In the genomic region with DNA sequence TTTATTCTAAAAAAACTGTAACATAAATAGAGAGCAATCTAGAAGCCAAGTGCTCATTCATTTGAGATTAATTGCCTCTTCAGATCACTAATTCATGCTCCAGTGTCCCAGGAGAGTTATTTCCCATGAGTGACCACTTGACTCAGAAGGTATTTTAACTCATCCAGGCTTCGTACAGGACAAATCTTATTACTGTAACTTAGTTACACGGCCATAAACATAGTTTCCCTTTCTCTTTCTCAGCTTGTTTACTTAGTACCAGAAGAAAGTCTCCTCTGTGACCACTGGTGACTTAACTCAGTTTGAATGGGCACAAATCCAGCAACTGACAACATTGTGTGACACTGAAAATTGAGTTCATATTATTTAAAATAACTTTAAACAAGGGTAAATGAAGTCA, we compare ENCODE assay signal across 9 cellular contexts. TPM values are rescaled to one million over a fixed set of nuclear protein-coding genes. Genes with fewer than 3 reads are reported as not detected.
DNase-seq lines count a peak whose midpoint lies in the region; ATAC-seq, FAIRE-seq and TF ChIP-seq lines count a peak whose summit lies in the region.
"Had no signal": no experiment of that assay in that cellular context is flagged by ENCODE, and none has a peak within 500 bp of the region (broad histone marks: within the 10 kb centered on the region; RNA-seq: fewer than 3 reads in every experiment).

No MANE protein-coding gene starts in this region.

- peak overlapping the region in 2 of 3 donors; percentile 18 to 39 for H3K4me3 ChIP-seq in liver (ENCODE audit: low read depth in 1 of 3, low read length in 3 of 3)
- peak overlapping the region in 2 of 12 donors; percentile 5 to 6 for H3K4me3 ChIP-seq in heart left ventricle
- no peak overlapping the region for H3K4me3 ChIP-seq in sigmoid colon

- 8% methylated on average over 2 of the region's 2 CpGs for WGBS in liver
- WGBS in heart left ventricle, 4 donors = 11 to 28% (median 20%) methylated on average over 2 of the region's 2 CpGs
- WGBS in sigmoid colon, 2 donors = 4 to 43% methylated on average over 2 of the region's 2 CpGs

- DNase-seq in NCI-H524 treated with DMSO at 0.1 percent for 48 hours (lab: John Stamatoyannopoulos, UW) = peak; percentile 11
- DNase-seq in heart left ventricle = no peak
- DNase-seq in H54 (ENCODE audit: insufficient read length, low spot score) = no peak
- DNase-seq in sigmoid colon = no peak

- H3K36me3 ChIP-seq in liver (ENCODE audit: control insufficient read depth in 4 of 4, insufficient read depth in 3 of 4, low read depth in 1 of 4, low read length in 3 of 4) = peaks cover 0 to 12% (median 3%) of the 10 kb centered on the region in 4 donors
- peaks cover 0 to 26% (median 12%) of the 10 kb centered on the region in 9 donors for H3K36me3 ChIP-seq in heart left ventricle
- H3K36me3 ChIP-seq in sigmoid colon = peaks cover 0 to 23% (median 0%) of the 10 kb centered on the region in 4 donors

- peak overlapping the region in 1 of 2 donors; percentile 55 for H3K27ac ChIP-seq in liver (ENCODE audit: low read depth in 1 of 2, low read length in 2 of 2)
- H3K27ac ChIP-seq in heart left ventricle = no peak overlapping the region
- no peak overlapping the region for H3K27ac ChIP-seq in sigmoid colon

- no peak for TF ChIP-seq EP300 in sigmoid colon (IDR thresholded peaks at IDR 0.05)

- H3K4me1 ChIP-seq in liver (ENCODE audit: control insufficient read depth in 4 of 4, insufficient read depth in 4 of 4, low read length in 3 of 4) (peaks cover 0 to 13% (median 7%) of the 10 kb centered on the region in 4 donors), heart left ventricle (peaks cover 0 to 13% (median 0%) of the 10 kb centered on the region in 12 donors), sigmoid colon (peaks cover 0 to 5% (median 2%) of the 10 kb centered on the region in 4 donors)

- peak overlapping the region in 1 of 2 donors; percentile 4 for H3K9ac ChIP-seq in liver (ENCODE audit: low read depth in 1 of 2, low read length in 2 of 2)

- TF ChIP-seq RAD21 in liver (IDR thresholded peaks at IDR 0.05) = no peak

- H3K9me3 ChIP-seq in liver (ENCODE audit: control insufficient read depth in 4 of 4, low read length in 3 of 4) = no peaks in the 10 kb centered on the region
- no peaks in the 10 kb centered on the region for H3K9me3 ChIP-seq in heart left ventricle
- H3K9me3 ChIP-seq in sigmoid colon = no peaks in the 10 kb centered on the region

- FAIRE-seq in H54 (lab: Jason Lieb, UNC) = no peak
- FAIRE-seq: colon had no signal

- TF ChIP-seq CTCF in liver (IDR thresholded peaks at IDR 0.05; ENCODE audit: low read depth, low read length, missing input control) (no peak), heart left ventricle (IDR thresholded peaks at IDR 0.05) (no peak), sigmoid colon (IDR thresholded peaks at IDR 0.05) (no peak)

- no peaks in the 10 kb centered on the region for H3K27me3 ChIP-seq in liver (ENCODE audit: control insufficient read depth in 4 of 4, insufficient read depth in 4 of 4, low read length in 3 of 4)
- no peaks in the 10 kb centered on the region for H3K27me3 ChIP-seq in heart left ventricle
- H3K27me3 ChIP-seq in sigmoid colon = no peaks in the 10 kb centered on the region

- ATAC-seq in GM18517 (IDR thresholded peaks at IDR 0.05; ENCODE audit: unreplicated experiment) (peak; percentile 87), HG02885 (IDR thresholded peaks at IDR 0.05; ENCODE audit: poor library complexity, unreplicated experiment) (peak; percentile 83), heart left ventricle (no peak), GM18870 (IDR thresholded peaks at IDR 0.05; ENCODE audit: unreplicated experiment) (no peak)

- TF ChIP-seq POLR2A in heart left ventricle (IDR thresholded peaks at IDR 0.05) (no peak), H54 (IDR thresholded peaks at IDR 0.05; ENCODE audit: low read depth, low read length) (no peak), sigmoid colon (IDR thresholded peaks at IDR 0.05) (no peak)

- intact Hi-C loops in heart left ventricle (cut with DNase I) (loop anchor here in 3 of 10 donors (5.0 to 10.0 kb wide), 3 partner anchors 228 to 545 kb away; a partner anchor contains a TSS), sigmoid colon (cut with DNase I) (loop anchor here (10.0 kb wide), 1 partner anchor 228 kb away; a partner anchor contains a TSS)

TF ChIP-seq in liver, 16 proteins besides CTCF, POLR2A, EP300 and RAD21:
- TF ChIP-seq YY1 (IDR thresholded peaks at IDR 0.05) = no peak
- TF ChIP-seq, protein P1, sequence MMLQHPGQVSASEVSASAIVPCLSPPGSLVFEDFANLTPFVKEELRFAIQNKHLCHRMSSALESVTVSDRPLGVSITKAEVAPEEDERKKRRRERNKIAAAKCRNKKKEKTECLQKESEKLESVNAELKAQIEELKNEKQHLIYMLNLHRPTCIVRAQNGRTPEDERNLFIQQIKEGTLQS (IDR thresholded peaks at IDR 0.05) = no peak
- TF ChIP-seq FOXA1 (IDR thresholded peaks at IDR 0.05) = peak; percentile 81
- no peak for TF ChIP-seq GABPA (IDR thresholded peaks at IDR 0.05 in 1 of 2, conservative IDR thresholded peaks at IDR 0.05 in 1 of 2)
- no peak for TF ChIP-seq EGR1 (IDR thresholded peaks at IDR 0.05; ENCODE audit: low read depth in 2 of 2)
- TF ChIP-seq FOXA2 (IDR thresholded peaks at IDR 0.05) = peak; percentile 89
- TF ChIP-seq, protein P2, sequence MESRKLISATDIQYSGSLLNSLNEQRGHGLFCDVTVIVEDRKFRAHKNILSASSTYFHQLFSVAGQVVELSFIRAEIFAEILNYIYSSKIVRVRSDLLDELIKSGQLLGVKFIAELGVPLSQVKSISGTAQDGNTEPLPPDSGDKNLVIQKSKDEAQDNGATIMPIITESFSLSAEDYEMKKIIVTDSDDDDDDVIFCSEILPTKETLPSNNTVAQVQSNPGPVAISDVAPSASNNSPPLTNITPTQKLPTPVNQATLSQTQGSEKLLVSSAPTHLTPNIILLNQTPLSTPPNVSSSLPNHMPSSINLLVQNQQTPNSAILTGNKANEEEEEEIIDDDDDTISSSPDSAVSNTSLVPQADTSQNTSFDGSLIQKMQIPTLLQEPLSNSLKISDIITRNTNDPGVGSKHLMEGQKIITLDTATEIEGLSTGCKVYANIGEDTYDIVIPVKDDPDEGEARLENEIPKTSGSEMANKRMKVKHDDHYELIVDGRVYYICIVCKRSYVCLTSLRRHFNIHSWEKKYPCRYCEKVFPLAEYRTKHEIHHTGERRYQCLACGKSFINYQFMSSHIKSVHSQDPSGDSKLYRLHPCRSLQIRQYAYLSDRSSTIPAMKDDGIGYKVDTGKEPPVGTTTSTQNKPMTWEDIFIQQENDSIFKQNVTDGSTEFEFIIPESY (IDR thresholded peaks at IDR 0.05) = no peak
- no peak for TF ChIP-seq TAF1 (conservative IDR thresholded peaks at IDR 0.05)
- TF ChIP-seq RXRA (IDR thresholded peaks at IDR 0.05) = no peak
TF ChIP-seq in liver: peak in this region for 2.

RNA-seq across cellular contexts. Expression of a gene that starts 25.3 kb away (rescaled TPM):
- total RNA-seq in liver (10 to 100 TPM; 79.7 to 97.5 TPM), heart left ventricle (100 to 1,000 TPM in 8 of 9 donors, 10 to 100 TPM in 1; 66.6 to 130 (median 117) TPM), sigmoid colon (100 to 1,000 TPM in 3 of 4 donors, 10 to 100 TPM in 1; 77.8 to 172 (median 138) TPM)
- polyA plus RNA-seq in liver (10 to 100 TPM; 67.8 to 96.3 TPM), heart left ventricle (100 to 1,000 TPM in 1 of 2 donors, 10 to 100 TPM in 1; 34.0 to 152 TPM), sigmoid colon (100 to 1,000 TPM in 2 of 3 donors, 10 to 100 TPM in 1; 71.6 to 175 (median 127) TPM)

Comparison
In these comparisons a context has a peak if more than half of its experiments do, and no peak if none do; other contexts are left out.
1. ATAC-seq: peak in GM18517 (single experiment) and HG02885 (single experiment); none in heart left ventricle (0 of 4) and GM18870 (single experiment).
2. H3K4me3 ChIP-seq: peak in liver (2 of 3); none in sigmoid colon (0 of 4).